ENCODE assay signal across 22 cellular contexts in genomic region chr7:68977709-68978108, GRCh38.
A peak's percentile ranks its signal among the peaks of the same experiment; 100 is the strongest.
DNase-seq lines count a peak whose midpoint lies in the region; ATAC-seq, FAIRE-seq and TF ChIP-seq lines count a peak whose summit lies in the region.
"Had no signal": no experiment of that assay in that cellular context is flagged by ENCODE, and none has a peak within 500 bp of the region (broad histone marks: within the 10 kb centered on the region; RNA-seq: fewer than 3 reads in every experiment).

No MANE protein-coding gene starts in this region.

- no peaks in the 10 kb centered on the region for H3K79me2 ChIP-seq in H9 (ENCODE audit: insufficient read depth, low read length)
- no peaks in the 10 kb centered on the region for H3K79me2 ChIP-seq in H1 (ENCODE audit: control insufficient read depth in 1 of 2, insufficient read depth in 2 of 2, low read length in 2 of 2)

- no CpG with 5 or more reads among the region's 10 CpGs for WGBS in H9 (ENCODE audit: extremely low coverage, insufficient read length, low lambda C conversion rate)
- WGBS in H1 (ENCODE audit: extremely low coverage in 1 of 2, insufficient coverage in 1 of 2, insufficient read length in 1 of 2, insufficient replicate concordance in 2 of 2, low coverage in 1 of 2, low lambda C conversion rate in 2 of 2, missing lambda C conversion rate in 1 of 2), 2 experiments: 74% methylated on average over 10 of the region's 10 CpGs; no CpG with 5 or more reads in 1 of the 2 experiments

- H3K27me3 Mint-ChIP-seq in H9 (ENCODE audit: low read depth) (no peaks in the 10 kb centered on the region), nephron progenitor cell (ENCODE audit: low read depth, poor library complexity) (peaks cover 11% of the 10 kb centered on the region), endothelial cell (ENCODE audit: unreplicated experiment) (peaks cover 2% of the 10 kb centered on the region)
- no peaks in the 10 kb centered on the region for H3K27me3 Mint-ChIP-seq in naive thymus-derived CD8-positive, alpha-beta T cell
- H3K27me3 Mint-ChIP-seq: activated B cell treated with CpG ODN at 0.5 μM for 24 hours; activated naive CD8-positive, alpha-beta T cell treated with anti-CD3 and anti-CD28 coated beads for 36 hours had no signal

- H3T11ph ChIP-seq in H9 (ENCODE audit: low read length): no peak overlapping the region

- H3K4me1 ChIP-seq in H9 (ENCODE audit: insufficient read depth, low read length) (no peaks in the 10 kb centered on the region; the same call in 1 of the 2 replicates), H1 (replicated peaks in 1 of 4; ENCODE audit: control insufficient read depth in 3 of 4, insufficient read depth in 4 of 4, low read length in 3 of 4) (peaks cover 6 to 15% (median 15%) of the 10 kb centered on the region in 4 experiments; a peak in 5 of 7 replicates)
- H3K4me1 ChIP-seq: prostate gland, spleen, thyroid gland had no signal

- H3K4me3 ChIP-seq in H1 (ENCODE audit: extremely low read depth in 1 of 4, insufficient read depth in 2 of 4, low read depth in 3 of 4, low read length in 4 of 4): no peak overlapping the region
- H3K4me3 ChIP-seq: prostate gland, spleen, thyroid gland had no signal

- no peak for ATAC-seq in naive thymus-derived CD8-positive, alpha-beta T cell
- ATAC-seq in GM19324 (IDR thresholded peaks at IDR 0.05; ENCODE audit: low FRiP score, unreplicated experiment): no peak

- TF ChIP-seq RAD21 in H1 (IDR thresholded peaks at IDR 0.05 in 1 of 2, conservative IDR thresholded peaks at IDR 0.05 in 1 of 2; ENCODE audit: low read depth in 2 of 2, low read length in 2 of 2): no peak

- CTCF ChIA-PET in H1 (lab: Charles Lee; ENCODE audit: partially characterized antibody): interaction anchor here (0.5 kb wide), 1 partner anchor 87 kb away, joined by 3 read pairs; no protein-coding TSS in a partner anchor

- H3K36me3 ChIP-seq in H1 (ENCODE audit: control insufficient read depth in 2 of 4, insufficient read depth in 4 of 4, low read length in 3 of 4): no peaks in the 10 kb centered on the region
- H3K36me3 ChIP-seq: prostate gland, spleen, thyroid gland had no signal

- H3K9ac ChIP-seq in H9 (ENCODE audit: extremely low read depth, insufficient read length, low read length) (no peak overlapping the region), H1 (replicated peaks in 1 of 4; ENCODE audit: extremely low read depth in 1 of 4, low read depth in 3 of 4, low read length in 3 of 4) (no peak overlapping the region)

- H3K27ac ChIP-seq in H9 (ENCODE audit: insufficient read length, low read depth, low read length) (no peak overlapping the region), H1 (ENCODE audit: low read depth, low read length) (no peak overlapping the region)
- H3K27ac ChIP-seq: prostate gland, spleen, thyroid gland had no signal

- H3K18ac ChIP-seq in H9 (ENCODE audit: insufficient read length, low read depth, low read length) (no peak overlapping the region), H1 (ENCODE audit: extremely low read depth, low read length) (peak overlapping the region; percentile 60; the same call in 1 of the 2 replicates)

- H3K4me2 ChIP-seq in H9 (ENCODE audit: insufficient read depth, insufficient read length, low read length) (no peak overlapping the region), H1 (ENCODE audit: insufficient read depth in 1 of 2, low read depth in 2 of 2, low read length in 2 of 2) (no peak overlapping the region)

- H3K4ac ChIP-seq in H9 (ENCODE audit: low read depth, low read length): no peak overlapping the region
- no peak overlapping the region for H3K4ac ChIP-seq in H1 (replicated peaks; ENCODE audit: insufficient read length, low read depth, low read length)

- H4K20me1 ChIP-seq in H9 (ENCODE audit: control insufficient read depth, insufficient read depth, insufficient read length) (no peaks in the 10 kb centered on the region), H1 (replicated peaks in 1 of 2; ENCODE audit: control insufficient read depth in 1 of 2, insufficient read depth in 2 of 2, low read length in 2 of 2) (no peaks in the 10 kb centered on the region)

- TF ChIP-seq EP300 in H1 (IDR thresholded peaks at IDR 0.05; ENCODE audit: borderline replicate concordance in 1 of 2, low read depth in 2 of 2, low read length in 2 of 2): no peak

- no peak overlapping the region; a peak in 1 of 5 replicates for H3K4me3 Mint-ChIP-seq in H9
- no peak overlapping the region for H3K4me3 Mint-ChIP-seq in nephron progenitor cell
- H3K4me3 Mint-ChIP-seq in naive thymus-derived CD8-positive, alpha-beta T cell: no peak overlapping the region
- H3K4me3 Mint-ChIP-seq in endothelial cell (ENCODE audit: unreplicated experiment): no peak overlapping the region
- H3K4me3 Mint-ChIP-seq: activated B cell treated with CpG ODN at 0.5 μM for 24 hours; activated naive CD8-positive, alpha-beta T cell treated with anti-CD3 and anti-CD28 coated beads for 36 hours; mesothelial cell of epicardium had no signal

- FAIRE-seq in H1 (lab: Jason Lieb, UNC): no peak

- H3K14ac ChIP-seq in H9 (ENCODE audit: insufficient read depth, low read length): no peak overlapping the region
- no peak overlapping the region for H3K14ac ChIP-seq in H1 (ENCODE audit: insufficient read length)

- no peak overlapping the region for H3K23ac ChIP-seq in H9 (ENCODE audit: insufficient read length, low read depth, low read length)
- no peak overlapping the region for H3K23ac ChIP-seq in H1 (ENCODE audit: insufficient read length)

- H4K8ac ChIP-seq in H9 (replicated peaks; ENCODE audit: insufficient read length, low read depth, low read length): no peak overlapping the region
- no peak overlapping the region for H4K8ac ChIP-seq in H1 (ENCODE audit: extremely low read depth, insufficient read depth, low read length)

- H2BK5ac ChIP-seq in H9 (ENCODE audit: insufficient read length, low read length) (no peak overlapping the region), H1 (ENCODE audit: low read depth, low read length) (no peak overlapping the region)

- POLR2A ChIA-PET in H1 (lab: Charles Lee; ENCODE audit: partially characterized antibody): no interaction called here
- POLR2A ChIA-PET in naive thymus-derived CD8-positive, alpha-beta T cell (lab: Charles Lee): no interaction called here

- H3K79me1 ChIP-seq in H9 (ENCODE audit: insufficient read depth, low read depth, low read length, poor library complexity, severe bottlenecking) (no peaks in the 10 kb centered on the region), H1 (ENCODE audit: low read depth, low read length) (no peaks in the 10 kb centered on the region)

- H3K9me3 ChIP-seq in H9 (ENCODE audit: control insufficient read depth, low read depth, low read length): no peaks in the 10 kb centered on the region
- H3K9me3 ChIP-seq in H1 (ENCODE audit: insufficient read depth in 2 of 2, low read depth in 1 of 2, low read length in 1 of 2): peaks cover 2 to 3% of the 10 kb centered on the region in 2 experiments; a peak in 1 of 4 replicates
- H3K9me3 ChIP-seq: prostate gland, thyroid gland had no signal

- TF ChIP-seq POLR2A in H1 (IDR thresholded peaks at IDR 0.05; ENCODE audit: control extremely low read depth in 1 of 2, low read depth in 2 of 2, low read length in 2 of 2): no peak

- no peak overlapping the region for H4K91ac ChIP-seq in H9 (ENCODE audit: insufficient read length, low read depth, low read length)
- H4K91ac ChIP-seq in H1 (replicated peaks; ENCODE audit: insufficient read length, low read length): no peak overlapping the region

- no peaks in the 10 kb centered on the region for H3K23me2 ChIP-seq in H9 (ENCODE audit: insufficient read length, low read depth, low read length, poor library complexity, severe bottlenecking)
- H3K23me2 ChIP-seq in H1 (ENCODE audit: low read depth, low read length): 0 out of 2 replicates have a peak, but pooled peaks cover 2% of the 10 kb centered on the region

- H3K27me3 ChIP-seq in H9 (ENCODE audit: insufficient read depth, low read length): no peaks in the 10 kb centered on the region
- H3K27me3 ChIP-seq in H1 (replicated peaks in 1 of 4; ENCODE audit: control insufficient read depth in 3 of 4, extremely low read depth in 1 of 4, insufficient read depth in 3 of 4, low read length in 3 of 4): no peaks in the 10 kb centered on the region
- H3K27me3 ChIP-seq: thyroid gland had no signal

- no peak overlapping the region for H2BK120ac ChIP-seq in H9 (ENCODE audit: low read depth, low read length, poor library complexity, severe bottlenecking)
- H2BK120ac ChIP-seq in H1 (replicated peaks; ENCODE audit: low read depth, low read length): no peak overlapping the region

- H4K5ac ChIP-seq in H9 (ENCODE audit: insufficient read length, low read depth, low read length): no peak overlapping the region
- no peak overlapping the region for H4K5ac ChIP-seq in H1 (ENCODE audit: insufficient read length, low read depth, low read length)

- H3K36me3 Mint-ChIP-seq in H9 (ENCODE audit: insufficient read depth in 1 of 3, low read depth in 3 of 3) (peaks cover 0 to 15% (median 0%) of the 10 kb centered on the region in 3 experiments; a peak in 5 of 7 replicates), nephron progenitor cell (ENCODE audit: low read depth) (no peaks in the 10 kb centered on the region), endothelial cell (ENCODE audit: low read depth, unreplicated experiment) (no peaks in the 10 kb centered on the region)
- H3K36me3 Mint-ChIP-seq in naive thymus-derived CD8-positive, alpha-beta T cell: peaks cover 0 to 4% (median 0%) of the 10 kb centered on the region in 3 donors
- H3K36me3 Mint-ChIP-seq: activated naive CD8-positive, alpha-beta T cell treated with anti-CD3 and anti-CD28 coated beads for 36 hours; mesothelial cell of epicardium had no signal

- H3K9me3 Mint-ChIP-seq in H9: peaks cover 7 to 10% of the 10 kb centered on the region in 2 experiments
- H3K9me3 Mint-ChIP-seq in nephron progenitor cell: peaks cover 3% of the 10 kb centered on the region
- peaks cover 0 to 23% (median 13%) of the 10 kb centered on the region in 9 donors for H3K9me3 Mint-ChIP-seq in naive thymus-derived CD8-positive, alpha-beta T cell
- H3K9me3 Mint-ChIP-seq in endothelial cell (ENCODE audit: unreplicated experiment): peaks cover 47% of the 10 kb centered on the region

- H2AFZ ChIP-seq in H9 (ENCODE audit: low read length) (no peak overlapping the region), H1 (ENCODE audit: low read length) (peak overlapping the region; percentile 74)

- no peak overlapping the region for H2BK20ac ChIP-seq in H9 (ENCODE audit: low read depth, low read length, poor library complexity, severe bottlenecking)
- no peak overlapping the region for H2BK20ac ChIP-seq in H1 (ENCODE audit: low read length)

- H2AK5ac ChIP-seq in H9 (ENCODE audit: insufficient read length, low read length) (no peak overlapping the region), H1 (ENCODE audit: low read depth, low read length) (0 out of 2 replicates have a peak overlapping the region, but pooled peaks have one; percentile 65)

- H3K27ac Mint-ChIP-seq in H9 (peak overlapping the region; percentile 12 to 95 (median 82); a peak in 5 of 7 replicates), nephron progenitor cell (peak overlapping the region; percentile 33), endothelial cell (ENCODE audit: unreplicated experiment) (no peak overlapping the region)
- H3K27ac Mint-ChIP-seq in naive thymus-derived CD8-positive, alpha-beta T cell: no peak overlapping the region
- H3K27ac Mint-ChIP-seq: activated B cell treated with CpG ODN at 0.5 μM for 24 hours; activated naive CD8-positive, alpha-beta T cell treated with anti-CD3 and anti-CD28 coated beads for 36 hours had no signal

- TF ChIP-seq CTCF in H9 (conservative IDR thresholded peaks at IDR 0.05) (no peak), H1 (IDR thresholded peaks at IDR 0.05; ENCODE audit: control extremely low read depth in 1 of 3, insufficient read depth in 1 of 3, low read depth in 1 of 3, low read length in 3 of 3) (no peak), nephron progenitor cell (IDR thresholded peaks at IDR 0.05) (no peak), endothelial cell (IDR thresholded peaks at IDR 0.05; ENCODE audit: unreplicated experiment) (no peak)

- H2BK12ac ChIP-seq in H9 (ENCODE audit: insufficient read length, low read depth, low read length): no peak overlapping the region
- H2BK12ac ChIP-seq in H1 (ENCODE audit: low read depth, low read length): peak overlapping the region; percentile 62; the same call in 1 of the 2 replicates

- DNase-seq in H9: no peak
- peak; percentile 31 for DNase-seq in NCI-H2107 (lab: John Stamatoyannopoulos, UW)
- DNase-seq in H1 (ENCODE audit: low read depth in 1 of 2, low spot score in 2 of 2): no peak
- no peak for DNase-seq in nephron progenitor cell
- no peak for DNase-seq in naive thymus-derived CD8-positive, alpha-beta T cell
- DNase-seq in endothelial cell (ENCODE audit: low spot score): no peak
- no peak for DNase-seq in NK-92 (lab: John Stamatoyannopoulos, UW; ENCODE audit: unreplicated experiment)
- DNase-seq: activated B cell treated with CpG ODN at 0.5 μM for 24 hours; activated CD4-positive, alpha-beta T cell treated with anti-CD3 and anti-CD28 coated beads, Interleukin-2, amount 50 U/mL, for 4 hours; activated naive CD8-positive, alpha-beta T cell treated with anti-CD3 and anti-CD28 coated beads for 36 hours; C1 segment of cervical spinal cord; Calu3; EL; NCI-H524; spleen; stimulated activated CD4-positive, alpha-beta T cell treated with anti-CD3 and anti-CD28 coated beads, Interleukin-4, amount 100 ng/mL, for 1 hour; stimulated activated naive CD4-positive, alpha-beta T cell treated with Interleukin-2 at 50 U/mL for 16 hours; T-helper 9 cell; thyroid gland had no signal

- H2BK15ac ChIP-seq in H9 (ENCODE audit: low read depth, low read length): no peak overlapping the region
- H2BK15ac ChIP-seq in H1 (ENCODE audit: low read length): peak overlapping the region; percentile 72; the same call in 1 of the 2 replicates

- H3K56ac ChIP-seq in H9 (ENCODE audit: insufficient read length, low read depth, low read length): no peak overlapping the region
- H3K56ac ChIP-seq in H1 (replicated peaks; ENCODE audit: insufficient read length, low read depth, low read length): no peak overlapping the region

- peaks cover 42 to 52% of the 10 kb centered on the region in 2 experiments for H3K4me1 Mint-ChIP-seq in H9
- peaks cover 25% of the 10 kb centered on the region for H3K4me1 Mint-ChIP-seq in nephron progenitor cell
- H3K4me1 Mint-ChIP-seq in naive thymus-derived CD8-positive, alpha-beta T cell: no peaks in the 10 kb centered on the region
- no peaks in the 10 kb centered on the region for H3K4me1 Mint-ChIP-seq in endothelial cell (ENCODE audit: unreplicated experiment)
- H3K4me1 Mint-ChIP-seq: activated B cell treated with CpG ODN at 0.5 μM for 24 hours; activated naive CD8-positive, alpha-beta T cell treated with anti-CD3 and anti-CD28 coated beads for 36 hours had no signal

Comparison
In these comparisons a context has a peak if more than half of its experiments do, and no peak if none do; other contexts are left out.
1. H3K27ac Mint-ChIP-seq: peak in H9 (3 of 3) and nephron progenitor cell (single experiment); none in naive thymus-derived CD8-positive, alpha-beta T cell (0 of 10) and endothelial cell (single experiment).